Comparison of ENCODE assay signal across 9 cellular contexts in the genomic region with DNA sequence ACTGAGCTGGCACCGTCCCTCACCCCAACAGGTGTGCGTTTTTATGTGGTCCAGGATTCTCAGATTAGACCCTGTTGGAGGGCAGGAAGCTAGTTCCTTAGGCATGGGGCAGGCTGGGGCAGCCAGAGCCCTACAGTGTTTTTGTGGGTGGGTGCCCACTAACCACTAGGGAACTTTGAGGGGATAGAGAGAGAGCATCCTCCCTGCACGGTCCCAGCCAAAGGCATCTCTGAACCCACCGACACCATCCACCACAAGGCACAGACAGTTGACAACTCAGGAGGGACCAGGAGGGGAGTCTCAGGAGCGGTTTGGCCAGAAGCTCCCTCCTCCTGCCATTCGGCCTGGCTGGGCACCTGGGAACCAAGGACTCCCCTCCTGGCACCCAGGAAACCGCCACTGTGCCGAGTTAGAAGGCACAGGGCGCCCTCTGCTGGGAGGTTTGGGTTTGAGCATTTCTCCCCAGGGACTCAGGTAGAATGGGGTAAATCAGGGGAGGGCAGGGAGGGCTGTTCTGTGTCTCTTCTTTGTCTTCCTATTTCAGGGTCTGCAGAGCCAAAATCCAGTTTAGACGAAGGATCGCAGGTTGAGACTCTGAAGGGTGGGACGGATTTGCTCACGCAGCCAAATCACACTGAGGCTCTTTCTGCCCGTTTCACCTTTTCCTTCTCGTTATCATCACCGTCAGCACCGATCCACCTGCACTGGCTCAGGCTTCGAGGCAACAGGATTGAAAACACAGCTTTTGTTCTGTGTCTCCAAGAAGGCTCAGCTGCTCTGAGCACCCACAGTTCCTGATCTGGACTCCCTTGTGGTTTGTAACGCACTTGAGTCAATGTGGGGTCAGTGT.
DNase-seq lines count a peak whose midpoint lies in the region; ATAC-seq, FAIRE-seq and TF ChIP-seq lines count a peak whose summit lies in the region.
"Had no signal": no experiment of that assay in that cellular context is flagged by ENCODE, and none has a peak within 500 bp of the region (broad histone marks: within the 10 kb centered on the region; RNA-seq: fewer than 3 reads in every experiment).

No MANE protein-coding gene starts in this region.

- H3K79me2 ChIP-seq in MM.1S (ENCODE audit: low read length), result no peaks in the 10 kb centered on the region

- H3K4me1 Mint-ChIP-seq in stimulated activated naive B cell treated with anti-CD40 and anti-IgM and Interleukin-4, amounts not matched to agents 10 μg/mL and 1 μg/mL and 100 μg/mL, for 72 hours, result no peaks in the 10 kb centered on the region
- H3K4me1 Mint-ChIP-seq: activated B cell treated with CpG ODN at 0.5 μM for 24 hours had no signal

- TF ChIP-seq CTCF in MM.1S (IDR thresholded peaks at IDR 0.05; ENCODE audit: low read length), result peak; percentile 64
- TF ChIP-seq CTCF in WI38 (IDR thresholded peaks at IDR 0.05; ENCODE audit: low read depth, low read length), result peak; percentile 79
- TF ChIP-seq CTCF in bronchial epithelial cell (IDR thresholded peaks at IDR 0.05; ENCODE audit: insufficient read depth, low read length, severe bottlenecking), result peak; percentile 89
- TF ChIP-seq CTCF in lower lobe of right lung (IDR thresholded peaks at IDR 0.05), result peak; percentile 71

- H3K9me3 ChIP-seq in MM.1S (replicated peaks; ENCODE audit: insufficient read depth, low read length), result no peaks in the 10 kb centered on the region
- H3K9me3 ChIP-seq in lower lobe of right lung, result no peaks in the 10 kb centered on the region
- H3K9me3 ChIP-seq in MG63, result no peaks in the 10 kb centered on the region

- H3K36me3 ChIP-seq in MM.1S (replicated peaks; ENCODE audit: insufficient read depth, low read length) (no peaks in the 10 kb centered on the region), bronchial epithelial cell (ENCODE audit: control insufficient read depth, insufficient read depth, low read length) (no peaks in the 10 kb centered on the region), lower lobe of right lung (no peaks in the 10 kb centered on the region), MG63 (no peaks in the 10 kb centered on the region)

- H3K27ac Mint-ChIP-seq in stimulated activated naive B cell treated with anti-CD40 and anti-IgM and Interleukin-4, amounts not matched to agents 10 μg/mL and 1 μg/mL and 100 μg/mL, for 72 hours, result no peak overlapping the region
- H3K27ac Mint-ChIP-seq: activated B cell treated with CpG ODN at 0.5 μM for 24 hours had no signal

- intact Hi-C loops in lower lobe of right lung (cut with DNase I), result no loop called here

- H4K20me1 ChIP-seq in MM.1S (ENCODE audit: insufficient read depth, low read length), result no peaks in the 10 kb centered on the region; the same call in 1 of the 2 replicates

- no peak overlapping the region for H3K4me3 ChIP-seq in MM.1S (ENCODE audit: low read length)
- no peak overlapping the region for H3K4me3 ChIP-seq in WI38 (ENCODE audit: low read depth, low read length)
- H3K4me3 ChIP-seq in bronchial epithelial cell (ENCODE audit: low read depth, low read length), result no peak overlapping the region
- no peak overlapping the region for H3K4me3 ChIP-seq in lower lobe of right lung
- no peak overlapping the region for H3K4me3 ChIP-seq in MG63

- H3K9me3 Mint-ChIP-seq in stimulated activated naive B cell treated with anti-CD40 and anti-IgM and Interleukin-4, amounts not matched to agents 10 μg/mL and 1 μg/mL and 100 μg/mL, for 72 hours, result peaks cover 5% of the 10 kb centered on the region in 2 donors
- H3K9me3 Mint-ChIP-seq: activated B cell treated with CpG ODN at 0.5 μM for 24 hours had no signal

- no peak overlapping the region for H3K4me3 Mint-ChIP-seq in stimulated activated naive B cell treated with anti-CD40 and anti-IgM and Interleukin-4, amounts not matched to agents 10 μg/mL and 1 μg/mL and 100 μg/mL, for 72 hours
- H3K4me3 Mint-ChIP-seq: activated B cell treated with CpG ODN at 0.5 μM for 24 hours had no signal

- H3K9me2 ChIP-seq in MM.1S (replicated peaks; ENCODE audit: insufficient read depth, low read length), result no peaks in the 10 kb centered on the region

- H3F3A ChIP-seq in MM.1S (ENCODE audit: insufficient read depth, low read length), result no peaks in the 10 kb centered on the region

- no peak for FAIRE-seq in bronchial epithelial cell (lab: Jason Lieb, UNC)

- H3K27me3 ChIP-seq in MM.1S (replicated peaks; ENCODE audit: insufficient read depth, low read length) (peaks cover 82% of the 10 kb centered on the region), bronchial epithelial cell (ENCODE audit: control insufficient read depth, insufficient read depth, low read length) (no peaks in the 10 kb centered on the region), lower lobe of right lung (ENCODE audit: low read depth) (no peaks in the 10 kb centered on the region), MG63 (no peaks in the 10 kb centered on the region)

- peak; percentile 78 for DNase-seq in ELF-1 (ENCODE audit: low read depth, low spot score)
- peak; percentile 45 for DNase-seq in MM.1S
- peak; percentile 39 for DNase-seq in bronchial epithelial cell (ENCODE audit: low read depth)
- DNase-seq in lower lobe of right lung, result peak; percentile 77
- peak; percentile 6 for DNase-seq in stimulated activated naive B cell treated with anti-CD40 and anti-IgM and Interleukin-4, amounts not matched to agents 10 μg/mL and 1 μg/mL and 100 μg/mL, for 72 hours
- DNase-seq in NCI-H2029 (lab: John Stamatoyannopoulos, UW), result no peak
- DNase-seq in MG63, result no peak
- DNase-seq: activated B cell treated with CpG ODN at 0.5 μM for 24 hours had no signal

- H3K36me3 Mint-ChIP-seq in stimulated activated naive B cell treated with anti-CD40 and anti-IgM and Interleukin-4, amounts not matched to agents 10 μg/mL and 1 μg/mL and 100 μg/mL, for 72 hours, result peaks cover 0 to 3% of the 10 kb centered on the region in 2 donors

- H3K9ac ChIP-seq in MM.1S (ENCODE audit: low read length), result no peak overlapping the region

- H3K27me3 Mint-ChIP-seq in stimulated activated naive B cell treated with anti-CD40 and anti-IgM and Interleukin-4, amounts not matched to agents 10 μg/mL and 1 μg/mL and 100 μg/mL, for 72 hours, result peaks cover 10 to 23% of the 10 kb centered on the region in 2 donors

- H3K4me2 ChIP-seq in MM.1S (ENCODE audit: low read depth, low read length), result no peak overlapping the region

- H2AFZ ChIP-seq in MM.1S (ENCODE audit: low read length), result no peak overlapping the region

- H3K4me1 ChIP-seq in MM.1S (ENCODE audit: low read length) (no peaks in the 10 kb centered on the region), lower lobe of right lung (no peaks in the 10 kb centered on the region)

- peak; percentile 79 to 82 for ATAC-seq in lower lobe of right lung
- peak; percentile 31 to 33 for ATAC-seq in stimulated activated naive B cell treated with anti-CD40 and anti-IgM and Interleukin-4, amounts not matched to agents 10 μg/mL and 1 μg/mL and 100 μg/mL, for 72 hours (replicated peaks)

- H3K27ac ChIP-seq in MM.1S (ENCODE audit: low read length) (no peak overlapping the region), lower lobe of right lung (no peak overlapping the region)

Comparison
In these comparisons a context has a peak if more than half of its experiments do, and no peak if none do; other contexts are left out.
1. DNase-seq: peak in ELF-1 (single experiment), MM.1S (single experiment), bronchial epithelial cell (single experiment), lower lobe of right lung (single experiment) and stimulated activated naive B cell treated with anti-CD40 and anti-IgM and Interleukin-4, amounts not matched to agents 10 μg/mL and 1 μg/mL and 100 μg/mL, for 72 hours (single experiment); none in NCI-H2029 (single experiment) and MG63 (single experiment).
2. Peak in every context shown above with its lines, with median percentiles within 50 percentile points of each other: CTCF ChIP-seq.